ENCODE assay signal across 30 cellular contexts in genomic region chr5:2373631-2374030, GRCh38.
"Had no signal": no experiment of that assay in that cellular context is flagged by ENCODE, and none has a peak within 500 bp of the region (broad histone marks: within the 10 kb centered on the region; RNA-seq: fewer than 3 reads in every experiment).

No MANE protein-coding gene starts in this region.

- H3K4me3 ChIP-seq: ovary, psoas muscle, right lobe of liver, sigmoid colon, stomach, thoracic aorta, thyroid gland, tibial nerve, upper lobe of right lung, uterus had no signal

- H3K4me1 Mint-ChIP-seq: naive thymus-derived CD4-positive, alpha-beta T cell; natural killer cell; neural crest cell; stimulated activated effector memory CD8-positive, alpha-beta T cell treated with anti-CD3 and anti-CD28 coated beads, Interleukin-12 subunit alpha, Interleukin-12 subunit beta, amount 100 ng/mL, for 72 hours; stimulated activated naive B cell treated with anti-CD40 and anti-IgM and Interleukin-4, amounts not matched to agents 10 μg/mL and 1 μg/mL and 100 μg/mL, for 72 hours had no signal

- H3K27me3 ChIP-seq: neutrophil, ovary, right lobe of liver, sigmoid colon, stomach, thyroid gland, tibial nerve, upper lobe of right lung, uterus had no signal

- H3K27me3 Mint-ChIP-seq: stimulated activated naive B cell treated with anti-CD40 and anti-IgM and Interleukin-4, amounts not matched to agents 10 μg/mL and 1 μg/mL and 100 μg/mL, for 72 hours; stimulated activated naive CD8-positive, alpha-beta T cell treated with anti-CD3 and anti-CD28 coated beads, Interleukin-15, Interleukin-2, amounts not matched to agents 100 ng/mL and 50 ng/mL, for 24 hours had no signal

- H3K36me3 ChIP-seq: neutrophil, ovary, right lobe of liver, sigmoid colon, stomach, thoracic aorta, thyroid gland, tibial nerve, upper lobe of right lung, uterus had no signal

- H3K27ac Mint-ChIP-seq: naive thymus-derived CD4-positive, alpha-beta T cell; natural killer cell; nephron progenitor cell; progenitor cell of endocrine pancreas; stimulated activated effector memory CD8-positive, alpha-beta T cell treated with anti-CD3 and anti-CD28 coated beads, Interleukin-12 subunit alpha, Interleukin-12 subunit beta, amount 100 ng/mL, for 72 hours; stimulated activated naive B cell treated with anti-CD40 and anti-IgM and Interleukin-4, amounts not matched to agents 10 μg/mL and 1 μg/mL and 100 μg/mL, for 72 hours; stimulated activated naive CD8-positive, alpha-beta T cell treated with anti-CD3 and anti-CD28 coated beads, Interleukin-15, Interleukin-2, amounts not matched to agents 100 ng/mL and 50 ng/mL, for 24 hours; type B pancreatic cell had no signal

- H3K4me3 Mint-ChIP-seq: naive thymus-derived CD4-positive, alpha-beta T cell; natural killer cell; nephron progenitor cell; neural crest cell; stimulated activated effector memory CD8-positive, alpha-beta T cell treated with anti-CD3 and anti-CD28 coated beads, Interleukin-12 subunit alpha, Interleukin-12 subunit beta, amount 100 ng/mL, for 72 hours; stimulated activated naive B cell treated with anti-CD40 and anti-IgM and Interleukin-4, amounts not matched to agents 10 μg/mL and 1 μg/mL and 100 μg/mL, for 72 hours; stimulated activated naive CD8-positive, alpha-beta T cell treated with anti-CD3 and anti-CD28 coated beads, Interleukin-15, Interleukin-2, amounts not matched to agents 100 ng/mL and 50 ng/mL, for 24 hours; type B pancreatic cell had no signal

- H3K9me3 ChIP-seq: neutrophil, ovary, psoas muscle, right lobe of liver, sigmoid colon, stomach, thoracic aorta, thyroid gland, upper lobe of right lung, uterus had no signal

- H3K27ac ChIP-seq: neutrophil, ovary, parathyroid adenoma, psoas muscle, right lobe of liver, sigmoid colon, stomach, thoracic aorta, thyroid gland, tibial nerve, upper lobe of right lung, uterus had no signal

- H2AFZ ChIP-seq: parathyroid adenoma had no signal

- H3K9me3 Mint-ChIP-seq: nephron progenitor cell, neural crest cell, type B pancreatic cell had no signal

- H3K9ac ChIP-seq: parathyroid adenoma had no signal

- DNase-seq: naive thymus-derived CD4-positive, alpha-beta T cell; natural killer cell; nephron progenitor cell; nucleus accumbens; ovary; posterior cingulate gyrus; psoas muscle; right cardiac atrium; right lobe of liver; sigmoid colon; small intestine; stimulated activated CD4-positive, alpha-beta T cell treated with anti-CD3 and anti-CD28 coated beads, Interleukin-15, amount 100 ng/mL, for 24 hours; stimulated activated CD4-positive, alpha-beta T cell treated with anti-CD3 and anti-CD28 coated beads, Interleukin-2, amount 100 ng/mL, for 24 hours; stimulated activated CD4-positive, alpha-beta T cell treated with anti-CD3 and anti-CD28 coated beads, Interleukin-2, amount 100 ng/mL, for 48 hours; stimulated activated CD4-positive, alpha-beta T cell treated with anti-CD3 and anti-CD28 coated beads, Interleukin-4, amount 100 ng/mL, for 24 hours; stimulated activated naive B cell treated with anti-CD40 and anti-IgM and Interleukin-4, amounts not matched to agents 10 μg/mL and 1 μg/mL and 100 μg/mL, for 72 hours; stimulated activated naive CD4-positive, alpha-beta T cell treated with Interleukin-2 at 50 U/mL for 16 hours; stomach; thyroid gland; upper lobe of right lung; uterus had no signal

- H3K4me1 ChIP-seq: parathyroid adenoma, psoas muscle, right lobe of liver, sigmoid colon, stomach, thyroid gland, tibial nerve, upper lobe of right lung, uterus had no signal

- H3K36me3 Mint-ChIP-seq: naive thymus-derived CD4-positive, alpha-beta T cell; natural killer cell; stimulated activated effector memory CD8-positive, alpha-beta T cell treated with anti-CD3 and anti-CD28 coated beads, Interleukin-12 subunit alpha, Interleukin-12 subunit beta, amount 100 ng/mL, for 72 hours had no signal
